ENCODE assay signal across 28 cellular contexts in the genomic region with DNA sequence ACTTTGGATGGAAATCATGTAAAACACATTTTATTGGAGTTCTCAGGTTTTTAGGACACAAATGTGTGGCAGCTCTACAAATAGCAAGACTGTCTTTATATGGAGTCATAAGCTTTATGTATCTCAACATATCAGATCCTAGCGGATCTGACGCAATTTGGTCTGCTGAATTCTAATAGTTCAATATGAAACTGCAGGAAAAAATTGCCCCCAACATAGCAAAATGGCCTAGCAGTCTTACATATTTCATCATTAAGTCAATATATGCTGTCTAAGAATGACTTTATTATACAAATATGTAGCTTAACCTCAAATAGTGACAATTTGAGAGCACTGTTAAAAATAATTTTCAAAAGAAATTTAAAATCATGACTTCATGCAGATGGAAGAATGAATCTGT.
"Had no signal": no experiment of that assay in that cellular context is flagged by ENCODE, and none has a peak within 500 bp of the region (broad histone marks: within the 10 kb centered on the region; RNA-seq: fewer than 3 reads in every experiment).

No MANE protein-coding gene starts in this region.

- FAIRE-seq: pancreas, small intestine had no signal

- H3K4me3 ChIP-seq: left ventricle myocardium inferior, lung, mucosa of descending colon, pancreas, prostate gland, tibial nerve, uterus had no signal

- H3K27me3 Mint-ChIP-seq: memory B cell; naive thymus-derived CD4-positive, alpha-beta T cell; natural killer cell treated with Interleukin-12 subunit alpha and Interleukin-12 subunit beta and Interleukin-15 and Interleukin-18, amount 100 ng/mL, for 72 hours; stimulated activated memory B cell treated with anti-CD40 and anti-IgM and Interleukin-4, amounts not matched to agents 10 μg/mL and 1 μg/mL and 100 μg/mL, for 72 hours; stimulated activated naive CD8-positive, alpha-beta T cell treated with anti-CD3 and anti-CD28 coated beads, Interleukin-15, amount 100 ng/mL, for 72 hours; type B pancreatic cell had no signal

- H3K9me3 ChIP-seq: left ventricle myocardium inferior, mucosa of descending colon, pancreas, prostate gland, tibial nerve, uterus had no signal

- H3K27me3 ChIP-seq: pancreas, tibial nerve, uterus had no signal

- H3K36me3 Mint-ChIP-seq: immature natural killer cell; memory B cell; naive thymus-derived CD4-positive, alpha-beta T cell; stimulated activated memory B cell treated with anti-CD40 and anti-IgM and Interleukin-4, amounts not matched to agents 10 μg/mL and 1 μg/mL and 100 μg/mL, for 72 hours; type B pancreatic cell had no signal

- DNase-seq: hypothalamus; immature natural killer cell; islet precursor cell; left ventricle myocardium inferior; midbrain; mucosa of descending colon; naive thymus-derived CD4-positive, alpha-beta T cell; pancreas; posterior cingulate gyrus; retina; right cardiac atrium; small intestine; stimulated activated CD4-positive, alpha-beta T cell treated with anti-CD3 and anti-CD28 coated beads, Interleukin-1b, Interleukin-23, amount 100 ng/mL, for 48 hours; stimulated activated CD4-positive, alpha-beta T cell treated with anti-CD3 and anti-CD28 coated beads, Interleukin-2, amount 100 ng/mL, for 48 hours; stimulated activated CD4-positive, alpha-beta T cell treated with anti-CD3 and anti-CD28 coated beads, Interleukin-4, amount 100 ng/mL, for 4 hours; stimulated activated CD8-positive, alpha-beta memory T cell treated with anti-CD3 and anti-CD28 coated beads, Interleukin-4, amount 100 ng/mL, for 48 hours; stimulated activated naive CD4-positive, alpha-beta T cell treated with Interleukin-2 at 50 U/mL for 16 hours; stimulated activated naive CD8-positive, alpha-beta T cell treated with anti-CD3 and anti-CD28 coated beads, Interleukin-15, amount 100 ng/mL, for 72 hours; substantia nigra; uterus had no signal

- H3K27ac Mint-ChIP-seq: immature natural killer cell; memory B cell; naive thymus-derived CD4-positive, alpha-beta T cell; natural killer cell treated with Interleukin-12 subunit alpha and Interleukin-12 subunit beta and Interleukin-15 and Interleukin-18, amount 100 ng/mL, for 72 hours; stimulated activated memory B cell treated with anti-CD40 and anti-IgM and Interleukin-4, amounts not matched to agents 10 μg/mL and 1 μg/mL and 100 μg/mL, for 72 hours; stimulated activated naive CD8-positive, alpha-beta T cell treated with anti-CD3 and anti-CD28 coated beads, Interleukin-15, amount 100 ng/mL, for 72 hours; type B pancreatic cell had no signal

- H3K36me3 ChIP-seq: left ventricle myocardium inferior, pancreas, prostate gland, tibial nerve, uterus had no signal

- H3K4me1 ChIP-seq: left ventricle myocardium inferior, pancreas, prostate gland, tibial nerve, uterus had no signal

- H3K4me1 Mint-ChIP-seq: immature natural killer cell; memory B cell; naive thymus-derived CD4-positive, alpha-beta T cell; stimulated activated memory B cell treated with anti-CD40 and anti-IgM and Interleukin-4, amounts not matched to agents 10 μg/mL and 1 μg/mL and 100 μg/mL, for 72 hours; stimulated activated naive CD8-positive, alpha-beta T cell treated with anti-CD3 and anti-CD28 coated beads, Interleukin-15, amount 100 ng/mL, for 72 hours had no signal

- H3K4me3 Mint-ChIP-seq: immature natural killer cell; memory B cell; naive thymus-derived CD4-positive, alpha-beta T cell; natural killer cell treated with Interleukin-12 subunit alpha and Interleukin-12 subunit beta and Interleukin-15 and Interleukin-18, amount 100 ng/mL, for 72 hours; stimulated activated memory B cell treated with anti-CD40 and anti-IgM and Interleukin-4, amounts not matched to agents 10 μg/mL and 1 μg/mL and 100 μg/mL, for 72 hours; stimulated activated naive CD8-positive, alpha-beta T cell treated with anti-CD3 and anti-CD28 coated beads, Interleukin-15, amount 100 ng/mL, for 72 hours; type B pancreatic cell had no signal

- ATAC-seq: mucosa of descending colon; naive thymus-derived CD4-positive, alpha-beta T cell; natural killer cell treated with Interleukin-12 subunit alpha and Interleukin-12 subunit beta and Interleukin-15 and Interleukin-18, amount 100 ng/mL, for 72 hours; pancreas; right cardiac atrium; sciatic nerve; stimulated activated memory B cell treated with anti-CD40 and anti-IgM and Interleukin-4, amounts not matched to agents 10 μg/mL and 1 μg/mL and 100 μg/mL, for 72 hours; stimulated activated naive CD8-positive, alpha-beta T cell treated with anti-CD3 and anti-CD28 coated beads, Interleukin-15, amount 100 ng/mL, for 72 hours had no signal

- H3K27ac ChIP-seq: left ventricle myocardium inferior, pancreas, prostate gland, tibial nerve, uterus had no signal

- H3K9me3 Mint-ChIP-seq: memory B cell; stimulated activated memory B cell treated with anti-CD40 and anti-IgM and Interleukin-4, amounts not matched to agents 10 μg/mL and 1 μg/mL and 100 μg/mL, for 72 hours; type B pancreatic cell had no signal
